ENCODE assay signal across 11 cellular contexts in genomic region chr5:145531038-145531734, GRCh38.
A peak's percentile ranks its signal among the peaks of the same experiment; 100 is the strongest.
DNase-seq lines count a peak whose midpoint lies in the region; ATAC-seq and TF ChIP-seq lines count a peak whose summit lies in the region.
"Had no signal": no experiment of that assay in that cellular context is flagged by ENCODE, and none has a peak within 500 bp of the region (broad histone marks: within the 10 kb centered on the region; RNA-seq: fewer than 3 reads in every experiment).

No MANE protein-coding gene starts in this region.

- H3K36me3 ChIP-seq in mesodermal cell (ENCODE audit: control insufficient read depth, insufficient read depth, low read length), result no peaks in the 10 kb centered on the region
- no peaks in the 10 kb centered on the region for H3K36me3 ChIP-seq in CD4-positive, alpha-beta memory T cell (ENCODE audit: insufficient read depth, low read length)

- intact Hi-C loops in CD4-positive, alpha-beta memory T cell (cut with micrococcal nuclease), result no loop called here

- no peak overlapping the region for H3K4me3 Mint-ChIP-seq in chondrocyte (ENCODE audit: unreplicated experiment)
- no peak overlapping the region for H3K4me3 Mint-ChIP-seq in CD4-positive, alpha-beta memory T cell

- H3K4me1 ChIP-seq in mesodermal cell (ENCODE audit: control insufficient read depth, insufficient read depth, low read length, poor library complexity, severe bottlenecking), result peaks cover 9% of the 10 kb centered on the region
- H3K4me1 ChIP-seq in CD4-positive, alpha-beta memory T cell (ENCODE audit: insufficient read depth, low read length), result no peaks in the 10 kb centered on the region

- 73% methylated on average over 4 of the region's 5 CpGs for WGBS in mesodermal cell (ENCODE audit: insufficient coverage in 2 of 2), 2 experiments

- no peaks in the 10 kb centered on the region for H3K9me3 ChIP-seq in mesodermal cell (ENCODE audit: control insufficient read depth, low read length)
- no peaks in the 10 kb centered on the region for H3K9me3 ChIP-seq in CD4-positive, alpha-beta memory T cell (ENCODE audit: control insufficient read depth in 1 of 2, low read length in 2 of 2)

- H3K27me3 Mint-ChIP-seq in chondrocyte (ENCODE audit: low read depth), result no peaks in the 10 kb centered on the region
- H3K27me3 Mint-ChIP-seq in CD4-positive, alpha-beta memory T cell, result no peaks in the 10 kb centered on the region

- H3K36me3 Mint-ChIP-seq in chondrocyte (ENCODE audit: low read depth), result no peaks in the 10 kb centered on the region
- H3K36me3 Mint-ChIP-seq in CD4-positive, alpha-beta memory T cell, result no peaks in the 10 kb centered on the region

- peak; percentile 53; the same call in 1 of the 2 replicates for TF ChIP-seq EP300 in Ishikawa (IDR thresholded peaks at IDR 0.05; ENCODE audit: borderline replicate concordance)

- no peak for ATAC-seq in HG03139 (IDR thresholded peaks at IDR 0.05; ENCODE audit: unreplicated experiment)

- peak overlapping the region; percentile 64 for H3K27ac ChIP-seq in mesodermal cell (ENCODE audit: low read depth, low read length, severe bottlenecking)
- no peak overlapping the region for H3K27ac ChIP-seq in CD4-positive, alpha-beta memory T cell (ENCODE audit: low read depth, low read length)
- H3K27ac ChIP-seq: C4-2B had no signal

- H3K4me1 Mint-ChIP-seq in chondrocyte (ENCODE audit: low read depth), result peaks cover 24% of the 10 kb centered on the region
- H3K4me1 Mint-ChIP-seq in CD4-positive, alpha-beta memory T cell, result no peaks in the 10 kb centered on the region

- TF ChIP-seq CTCF in chondrocyte (IDR thresholded peaks at IDR 0.05), result no peak

- peak; percentile 31 for DNase-seq in AG08396 (ENCODE audit: low spot score)
- DNase-seq in chondrocyte (ENCODE audit: low spot score), result no peak
- DNase-seq in SKM-1 treated with dmso at 0.1 percent for 144 hours (lab: John Stamatoyannopoulos, UW; ENCODE audit: unreplicated experiment), result no peak
- no peak for DNase-seq in CD4-positive, alpha-beta memory T cell
- DNase-seq in NCI-H82 (lab: John Stamatoyannopoulos, UW), result no peak
- DNase-seq: activated effector memory CD4-positive, alpha-beta T cell treated with anti-CD3 and anti-CD28 coated beads, Interleukin-2, amount 50 U/mL, for 16 hours; NCI-H748 treated with DMSO at 0.1 percent for 48 hours had no signal

- CTCF ChIA-PET in CD4-positive, alpha-beta memory T cell (lab: Charles Lee; ENCODE audit: partially characterized antibody), result no interaction called here

- POLR2A ChIA-PET in CD4-positive, alpha-beta memory T cell (lab: Charles Lee; ENCODE audit: partially characterized antibody), result no interaction called here

- no peaks in the 10 kb centered on the region for H3K27me3 ChIP-seq in CD4-positive, alpha-beta memory T cell (ENCODE audit: insufficient read depth, low read length)

- no peaks in the 10 kb centered on the region for H3K9me3 Mint-ChIP-seq in chondrocyte (ENCODE audit: low read depth)
- peaks cover 0 to 5% (median 1%) of the 10 kb centered on the region in 8 donors for H3K9me3 Mint-ChIP-seq in CD4-positive, alpha-beta memory T cell

- no peak overlapping the region for H3K4me3 ChIP-seq in mesodermal cell (ENCODE audit: extremely low read depth, insufficient read depth, low read length, poor library complexity, severe bottlenecking)
- no peak overlapping the region for H3K4me3 ChIP-seq in CD4-positive, alpha-beta memory T cell (ENCODE audit: low read length in 2 of 2)

- peak; percentile 23; the same call in 1 of the 2 replicates for TF ChIP-seq RAD21 in Ishikawa (IDR thresholded peaks at IDR 0.05; ENCODE audit: low read depth)

- H3K27ac Mint-ChIP-seq in chondrocyte (ENCODE audit: unreplicated experiment), result peak overlapping the region; percentile 75
- H3K27ac Mint-ChIP-seq in CD4-positive, alpha-beta memory T cell, result no peak overlapping the region

TF ChIP-seq in Ishikawa, 13 proteins besides CTCF, POLR2A, EP300 and RAD21:
- TF ChIP-seq TAF1 (IDR thresholded peaks at IDR 0.05; ENCODE audit: low read depth) (no peak), REST (IDR thresholded peaks at IDR 0.05; ENCODE audit: low read depth) (no peak), EGR1 (IDR thresholded peaks at IDR 0.05) (no peak), CREB1 (IDR thresholded peaks at IDR 0.05; ENCODE audit: low read depth) (no peak), FOXM1 (IDR thresholded peaks at IDR 0.05; ENCODE audit: borderline replicate concordance, low read depth) (peak; percentile 58; the same call in 1 of the 2 replicates), USF1 (IDR thresholded peaks at IDR 0.05) (peak; percentile 16; the same call in 1 of the 2 replicates), TCF12 (IDR thresholded peaks at IDR 0.05; ENCODE audit: low read depth) (peak; percentile 77), MAX (IDR thresholded peaks at IDR 0.05) (peak; percentile 73; the same call in 1 of the 2 replicates), YY1 (IDR thresholded peaks at IDR 0.05; ENCODE audit: low read depth) (peak; percentile 52; the same call in 1 of the 2 replicates), TEAD4 (IDR thresholded peaks at IDR 0.05) (peak; percentile 81), NFIC (IDR thresholded peaks at IDR 0.05) (peak; percentile 90), ZBTB7A (IDR thresholded peaks at IDR 0.05; ENCODE audit: low read depth) (no peak), CEBPB (IDR thresholded peaks at IDR 0.05) (no peak)
